Comparison of ENCODE assay signal across 8 cellular contexts in genomic region chr3:49804141-49805041, GRCh38. TPM values are rescaled to one million over a fixed set of nuclear protein-coding genes. Genes with fewer than 3 reads are reported as not detected.
DNase-seq lines count a peak whose midpoint lies in the region; ATAC-seq and TF ChIP-seq lines count a peak whose summit lies in the region.
"Had no signal": no experiment of that assay in that cellular context is flagged by ENCODE, and none has a peak within 500 bp of the region (broad histone marks: within the 10 kb centered on the region; RNA-seq: fewer than 3 reads in every experiment).

No MANE protein-coding gene starts in this region.

- no peaks in the 10 kb centered on the region for H3K9me2 ChIP-seq in SK-N-SH

- no peak for TF ChIP-seq RAD21 in SK-N-SH (IDR thresholded peaks at IDR 0.05; ENCODE audit: low read length)

- H2AFZ ChIP-seq in SK-N-SH (ENCODE audit: low read depth), result no peak overlapping the region

- TF ChIP-seq CTCF in SK-N-SH (IDR thresholded peaks at IDR 0.05), result no peak
- TF ChIP-seq CTCF in fibroblast of pulmonary artery (IDR thresholded peaks at IDR 0.05; ENCODE audit: low read length, missing control alignments), result no peak

- H3K4me3 ChIP-seq in SK-N-SH (ENCODE audit: low read depth in 2 of 2, low read length in 1 of 2), result peak overlapping the region; percentile 83 to 94; a peak in 3 of 4 replicates
- H3K4me3 ChIP-seq in fibroblast of pulmonary artery (replicated peaks; ENCODE audit: low read depth, low read length), result peak overlapping the region; percentile 82

- peaks cover 16 to 58% of the 10 kb centered on the region in 2 experiments for H3K4me1 ChIP-seq in SK-N-SH (ENCODE audit: control insufficient read depth in 1 of 2, insufficient read depth in 2 of 2, low read depth in 1 of 2, low read length in 1 of 2)

- H3K27ac ChIP-seq in SK-N-SH (ENCODE audit: low read depth in 2 of 2, low read length in 1 of 2) (peak overlapping the region in 1 of 2 experiments; percentile 98; a peak in 2 of 4 replicates), temporal lobe (ENCODE audit: low read depth, low read length) (peak overlapping the region; percentile 53)

- POLR2A ChIA-PET in SK-N-SH (lab: Yijun Ruan, JAX), result interaction anchor here (1.0 to 5.0 kb wide), 4 partner anchors 22 to 136 kb away, joined by 3 to 37 read pairs (median 8); partner anchors contain the start of gene RBM6

- no peak for ATAC-seq in SK-N-SH treated with all-trans-retinoic acid at 6 μM for 48 hours

- no peaks in the 10 kb centered on the region for H3K27me3 ChIP-seq in SK-N-SH (ENCODE audit: insufficient read depth)

- CTCF ChIA-PET in SK-N-SH (lab: Yijun Ruan, JAX), result interaction anchor here (0.8 to 17.6 kb wide), 17 partner anchors 7 to 285 kb away, joined by 3 to 386 read pairs (median 6); partner anchors contain the start of genes CAMKV, IP6K1 and RBM6

- no peaks in the 10 kb centered on the region for H3K36me3 ChIP-seq in SK-N-SH (replicated peaks in 1 of 2; ENCODE audit: control insufficient read depth in 1 of 2, insufficient read depth in 2 of 2, low read length in 1 of 2)

- no peaks in the 10 kb centered on the region for H4K20me1 ChIP-seq in SK-N-SH (ENCODE audit: insufficient read depth)

- WGBS in SK-N-SH (ENCODE audit: low lambda C conversion rate), result 88% methylated on average over 9 of the region's 26 CpGs

- TF ChIP-seq EP300 in SK-N-SH (IDR thresholded peaks at IDR 0.05; ENCODE audit: borderline replicate concordance in 1 of 2, low read depth in 1 of 2, low read length in 1 of 2), result no peak

- DNase-seq in SK-N-SH (no peak), fibroblast of pulmonary artery (ENCODE audit: low read depth) (no peak), T-helper 9 cell (no peak), OCI-M2 (lab: John Stamatoyannopoulos, UW; ENCODE audit: unreplicated experiment) (no peak)
- DNase-seq: occipital lobe had no signal

- H3K4me2 ChIP-seq in SK-N-SH, result peak overlapping the region; percentile 95

- H3K9ac ChIP-seq in SK-N-SH, result no peak overlapping the region

- H3K79me2 ChIP-seq in SK-N-SH (ENCODE audit: insufficient read depth), result no peaks in the 10 kb centered on the region

- H3K9me3 ChIP-seq in SK-N-SH, result no peaks in the 10 kb centered on the region
- H3K9me3 ChIP-seq: A549 had no signal

- no peaks in the 10 kb centered on the region for H3F3A ChIP-seq in SK-N-SH (replicated peaks; ENCODE audit: insufficient read depth)

TF ChIP-seq in SK-N-SH, 30 proteins besides CTCF, POLR2A, EP300 and RAD21 (continues in another document):
- TF ChIP-seq GATA2 (CRISPR knock-in tag; IDR thresholded peaks at IDR 0.05) (no peak), FOXM1 (IDR thresholded peaks at IDR 0.05; ENCODE audit: low read depth) (no peak), JUND (IDR thresholded peaks at IDR 0.05) (no peak), FOXJ3 (CRISPR knock-in tag; IDR thresholded peaks at IDR 0.05) (no peak), NFIC (IDR thresholded peaks at IDR 0.05; ENCODE audit: borderline replicate concordance) (no peak), POLR2AphosphoS5 (IDR thresholded peaks at IDR 0.05; ENCODE audit: low read depth, low read length) (no peak), MAX (IDR thresholded peaks at IDR 0.05; ENCODE audit: low read depth) (no peak), RXRA (IDR thresholded peaks at IDR 0.05; ENCODE audit: borderline replicate concordance, low read depth) (no peak), MXI1 (IDR thresholded peaks at IDR 0.05; ENCODE audit: low read depth, low read length) (no peak), USF1 (IDR thresholded peaks at IDR 0.05; ENCODE audit: borderline replicate concordance, low read depth) (no peak), RFX5 (IDR thresholded peaks at IDR 0.05; ENCODE audit: low read length) (no peak), SMC3 (IDR thresholded peaks at IDR 0.05; ENCODE audit: low read depth, low read length) (no peak), NRF1 (IDR thresholded peaks at IDR 0.05; ENCODE audit: low read depth, low read length) (no peak)

TF ChIP-seq in SK-N-SH treated with all-trans-retinoic acid at 6 μM for 48 hours, 23 proteins besides CTCF, POLR2A, EP300 and RAD21 (continues in another document):
- TF ChIP-seq ISL1 (CRISPR knock-in tag; IDR thresholded peaks at IDR 0.05) (no peak), ESRRG (CRISPR knock-in tag; IDR thresholded peaks at IDR 0.05) (no peak), TSHZ2 (CRISPR knock-in tag; IDR thresholded peaks at IDR 0.05) (no peak), ZFP30 (CRISPR knock-in tag; IDR thresholded peaks at IDR 0.05) (no peak), POU6F1 (CRISPR knock-in tag; IDR thresholded peaks at IDR 0.05; ENCODE audit: borderline replicate concordance, low read depth) (no peak), PATZ1 (CRISPR knock-in tag; IDR thresholded peaks at IDR 0.05; ENCODE audit: borderline replicate concordance) (no peak), BACH2 (CRISPR knock-in tag; IDR thresholded peaks at IDR 0.05; ENCODE audit: borderline replicate concordance) (no peak)

RNA-seq across cellular contexts. Expression of gene INKA1, which starts 1.3 kb away (rescaled TPM):
- polyA plus RNA-seq in SK-N-SH (2012; rRNA removed), result 2.6 and 3.4 TPM in 2 replicates
- 1.6 and 2.2 TPM in 2 replicates for polyA plus RNA-seq in SK-N-SH (2012; cell fraction: cytosol; rRNA removed)
- 1.6 and 3.8 TPM in 2 replicates for polyA plus RNA-seq in SK-N-SH (2012; cell fraction: nucleus; rRNA removed)
- total RNA-seq in temporal lobe, result 6.4 TPM

RNA-seq across cellular contexts. Expression of gene CDHR4, which starts 4.7 kb away (rescaled TPM):
- 0.07 and 0.13 TPM in 2 replicates for polyA plus RNA-seq in SK-N-SH (2012; rRNA removed)
- polyA plus RNA-seq in SK-N-SH (2012; cell fraction: cytosol; rRNA removed), result not detected in 2 replicates
- polyA plus RNA-seq in SK-N-SH (2012; cell fraction: nucleus; rRNA removed), result 0.60 and 0.66 TPM in 2 replicates
- total RNA-seq in temporal lobe, result under 0.01 TPM
- total RNA-seq: occipital lobe had no signal

RNA-seq across cellular contexts. Expression of gene UBA7, which starts 9.4 kb away (rescaled TPM):
- 22.6 and 25.8 TPM in 2 replicates for polyA plus RNA-seq in SK-N-SH (2012; rRNA removed)
- polyA plus RNA-seq in SK-N-SH (2012; cell fraction: cytosol; rRNA removed), result 2.0 and 3.0 TPM in 2 replicates
- 187 and 223 TPM in 2 replicates for polyA plus RNA-seq in SK-N-SH (2012; cell fraction: nucleus; rRNA removed)
- 3.0 TPM for total RNA-seq in temporal lobe

RNA-seq across cellular contexts. Expression of gene IP6K1, which starts 18.0 kb away (rescaled TPM):
- 17.0 and 23.3 TPM in 2 replicates for polyA plus RNA-seq in SK-N-SH (2012; rRNA removed)
- polyA plus RNA-seq in SK-N-SH (2012; cell fraction: cytosol; rRNA removed), result 8.9 and 14.6 TPM in 2 replicates
- polyA plus RNA-seq in SK-N-SH (2012; cell fraction: nucleus; rRNA removed), result 37.1 and 43.4 TPM in 2 replicates
- 62.9 TPM for total RNA-seq in temporal lobe

RNA-seq across cellular contexts. Expression of gene TRAIP, which starts 52.0 kb away (rescaled TPM):
- 8.1 and 12.8 TPM in 2 replicates for polyA plus RNA-seq in SK-N-SH (2012; rRNA removed)
- 4.8 and 7.6 TPM in 2 replicates for polyA plus RNA-seq in SK-N-SH (2012; cell fraction: cytosol; rRNA removed)
- 39.1 and 62.4 TPM in 2 replicates for polyA plus RNA-seq in SK-N-SH (2012; cell fraction: nucleus; rRNA removed)
- 1.7 TPM for total RNA-seq in temporal lobe
